ENCODE assay signal across 16 cellular contexts in the genomic region with DNA sequence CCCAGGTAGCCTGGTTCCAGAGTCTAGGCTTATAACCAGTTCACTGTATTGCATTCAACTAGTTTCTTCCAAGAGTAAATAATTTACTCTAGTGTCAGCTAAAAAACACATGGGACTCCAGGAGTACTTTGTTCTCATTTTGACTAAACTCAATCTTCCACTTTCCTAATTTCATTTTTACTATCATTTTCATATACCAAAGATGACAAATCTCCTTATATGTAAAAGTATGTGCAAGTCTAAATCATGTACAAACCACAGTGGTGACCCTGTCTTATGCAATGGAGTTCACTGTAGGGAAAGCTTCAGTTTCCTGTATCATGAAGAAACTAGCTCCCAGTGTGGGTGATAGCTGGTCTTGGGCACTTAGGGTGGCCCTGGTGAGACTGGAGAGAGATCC.
A peak's percentile ranks its signal among the peaks of the same experiment; 100 is the strongest.
DNase-seq lines count a peak whose midpoint lies in the region; ATAC-seq and TF ChIP-seq lines count a peak whose summit lies in the region.
"Had no signal": no experiment of that assay in that cellular context is flagged by ENCODE, and none has a peak within 500 bp of the region (broad histone marks: within the 10 kb centered on the region; RNA-seq: fewer than 3 reads in every experiment).

No MANE protein-coding gene starts in this region.

- no peak overlapping the region for H3K27ac Mint-ChIP-seq in chondrocyte (ENCODE audit: unreplicated experiment)
- no peak overlapping the region for H3K27ac Mint-ChIP-seq in effector memory CD8-positive, alpha-beta T cell
- H3K27ac Mint-ChIP-seq: GM23338; naive thymus-derived CD4-positive, alpha-beta T cell had no signal

- no peaks in the 10 kb centered on the region for H3K9me3 ChIP-seq in mammary epithelial cell (replicated peaks; ENCODE audit: insufficient read depth, low read length)
- H3K9me3 ChIP-seq in breast epithelium: no peaks in the 10 kb centered on the region

- ATAC-seq in GM21717 (IDR thresholded peaks at IDR 0.05; ENCODE audit: unreplicated experiment) (peak; percentile 92), HG03135 (IDR thresholded peaks at IDR 0.05; ENCODE audit: unreplicated experiment) (peak; percentile 83)
- no peak for ATAC-seq in effector memory CD8-positive, alpha-beta T cell (replicated peaks)
- ATAC-seq: GM23338; naive thymus-derived CD4-positive, alpha-beta T cell had no signal

- DNase-seq in mammary epithelial cell (peak; percentile 2), breast epithelium (ENCODE audit: low spot score in 2 of 2) (no peak), iris pigment epithelial cell (ENCODE audit: low read depth) (peak; percentile 28), chondrocyte (ENCODE audit: low spot score) (no peak), activated gamma-delta T cell treated with Interleukin-2 at 50 U/mL for 16 hours (no peak)
- DNase-seq in effector memory CD8-positive, alpha-beta T cell: no peak
- DNase-seq: KG1; kidney; naive thymus-derived CD4-positive, alpha-beta T cell; NCI-H2171 treated with DMSO at 0.1 percent for 48 hours; stimulated activated CD8-positive, alpha-beta memory T cell treated with anti-CD3 and anti-CD28 coated beads, Interleukin-4, amount 100 ng/mL, for 48 hours had no signal

- H3K4me3 Mint-ChIP-seq in chondrocyte (ENCODE audit: unreplicated experiment): no peak overlapping the region
- no peak overlapping the region for H3K4me3 Mint-ChIP-seq in effector memory CD8-positive, alpha-beta T cell
- H3K4me3 Mint-ChIP-seq: GM23338; naive thymus-derived CD4-positive, alpha-beta T cell had no signal

- TF ChIP-seq CTCF in mammary epithelial cell (conservative IDR thresholded peaks at IDR 0.05 in 1 of 2, IDR thresholded peaks at IDR 0.05 in 1 of 2; ENCODE audit: extremely low read depth in 1 of 2, insufficient read depth in 1 of 2, low read depth in 1 of 2, low read length in 2 of 2) (no peak), breast epithelium (IDR thresholded peaks at IDR 0.05) (no peak), chondrocyte (IDR thresholded peaks at IDR 0.05) (no peak)

- no peaks in the 10 kb centered on the region for H3K27me3 ChIP-seq in mammary epithelial cell (ENCODE audit: insufficient read depth, low read length)
- no peaks in the 10 kb centered on the region for H3K27me3 ChIP-seq in breast epithelium
- H3K27me3 ChIP-seq: cardiac muscle cell had no signal

- CTCF ChIA-PET in mammary epithelial cell (lab: Charles Lee; ENCODE audit: low non-redundant PET): no interaction called here

- no peaks in the 10 kb centered on the region for H3K79me2 ChIP-seq in mammary epithelial cell (ENCODE audit: insufficient read depth, low read length)

- H3K27ac ChIP-seq in mammary epithelial cell (ENCODE audit: insufficient read depth, low read depth, low read length) (no peak overlapping the region), breast epithelium (no peak overlapping the region)
- H3K27ac ChIP-seq: cardiac muscle cell, skin epidermis had no signal

- intact Hi-C loops in mammary epithelial cell (cut with micrococcal nuclease) (no loop called here), breast epithelium (cut with DNase I; ENCODE audit: low total_unique reads) (no loop called here)

- no peak overlapping the region for H2AFZ ChIP-seq in mammary epithelial cell (ENCODE audit: low read depth, low read length)
- H2AFZ ChIP-seq: GM23338 had no signal

- in situ Hi-C loops in mammary epithelial cell (cut with MboI; ENCODE audit: low sequenced_read_pairs in 2 of 2): no loop called here

- H3K4me2 ChIP-seq in mammary epithelial cell (ENCODE audit: insufficient read depth, low read depth, low read length): no peak overlapping the region
- H3K4me2 ChIP-seq: GM23338 had no signal

- H3K9me3 Mint-ChIP-seq in chondrocyte (ENCODE audit: low read depth): no peaks in the 10 kb centered on the region
- no peaks in the 10 kb centered on the region for H3K9me3 Mint-ChIP-seq in effector memory CD8-positive, alpha-beta T cell
- H3K9me3 Mint-ChIP-seq: GM23338; naive thymus-derived CD4-positive, alpha-beta T cell had no signal

- no peak for TF ChIP-seq POLR2A in breast epithelium (IDR thresholded peaks at IDR 0.05)

- H3K4me1 ChIP-seq in mammary epithelial cell (ENCODE audit: insufficient read depth, low read length): peaks cover 10% of the 10 kb centered on the region
- H3K4me1 ChIP-seq in breast epithelium: no peaks in the 10 kb centered on the region

- no TSS peak for BruUV-seq in mammary epithelial cell (replicated peaks; lab: Mats Ljungman, UMichigan)

- H4K20me1 ChIP-seq in mammary epithelial cell (ENCODE audit: insufficient read depth, low read length): no peaks in the 10 kb centered on the region

- no peak overlapping the region for H3K4me3 ChIP-seq in mammary epithelial cell (replicated peaks in 1 of 3; ENCODE audit: insufficient read depth in 1 of 3, low read depth in 2 of 3, low read length in 3 of 3)
- H3K4me3 ChIP-seq in breast epithelium: no peak overlapping the region
- H3K4me3 ChIP-seq: cardiac muscle cell, GM23338, skin epidermis had no signal

- no peaks in the 10 kb centered on the region for H3K36me3 ChIP-seq in mammary epithelial cell (ENCODE audit: insufficient read depth, low read length)
- H3K36me3 ChIP-seq in breast epithelium: no peaks in the 10 kb centered on the region
- H3K36me3 ChIP-seq: cardiac muscle cell had no signal

- H3K4me1 Mint-ChIP-seq in chondrocyte (ENCODE audit: low read depth): no peaks in the 10 kb centered on the region
- no peaks in the 10 kb centered on the region for H3K4me1 Mint-ChIP-seq in effector memory CD8-positive, alpha-beta T cell (ENCODE audit: low read depth in 2 of 2)

- no peaks in the 10 kb centered on the region for H3K27me3 Mint-ChIP-seq in chondrocyte (ENCODE audit: low read depth)
- H3K27me3 Mint-ChIP-seq in effector memory CD8-positive, alpha-beta T cell: peaks cover 24 to 38% of the 10 kb centered on the region in 2 donors

- H3K36me3 Mint-ChIP-seq in chondrocyte (ENCODE audit: low read depth): peaks cover 2% of the 10 kb centered on the region
- no peaks in the 10 kb centered on the region for H3K36me3 Mint-ChIP-seq in effector memory CD8-positive, alpha-beta T cell (ENCODE audit: insufficient read depth)

- no peak overlapping the region for H3K9ac ChIP-seq in mammary epithelial cell (ENCODE audit: insufficient read depth, low read length)

- dilution Hi-C loops in mammary epithelial cell (cut with HindIII; ENCODE audit: low sequenced_read_pairs): no loop called here

Comparison
In these comparisons a context has a peak if more than half of its experiments do, and no peak if none do; other contexts are left out.
1. DNase-seq: peak in mammary epithelial cell (single experiment) and iris pigment epithelial cell (single experiment); none in breast epithelium (0 of 2), chondrocyte (single experiment), activated gamma-delta T cell treated with Interleukin-2 at 50 U/mL for 16 hours (single experiment) and effector memory CD8-positive, alpha-beta T cell (0 of 3).